Comparison of ENCODE assay signal across 29 cellular contexts in genomic region chr1:197367631-197368030, GRCh38.
"Had no signal": no experiment of that assay in that cellular context is flagged by ENCODE, and none has a peak within 500 bp of the region (broad histone marks: within the 10 kb centered on the region; RNA-seq: fewer than 3 reads in every experiment).

No MANE protein-coding gene starts in this region.

- H3K27ac ChIP-seq: ascending aorta, heart left ventricle, left lung, right lobe of liver, skin epidermis, thoracic aorta had no signal

- H3K4me1 Mint-ChIP-seq: activated naive CD4-positive, alpha-beta T cell treated with anti-CD3 and anti-CD28 coated beads, Interleukin-2, amount 10 ng/mL, durations not matched to agents 7 days and 5 days; activated naive CD8-positive, alpha-beta T cell treated with anti-CD3 and anti-CD28 coated beads, Interleukin-2, amount 10 ng/mL, durations not matched to agents 7 days and 5 days; brain; immature natural killer cell; natural killer cell had no signal

- FAIRE-seq: urothelium cell line had no signal

- H3K4me3 Mint-ChIP-seq: activated CD4-positive, alpha-beta memory T cell treated with anti-CD3 and anti-CD28 coated beads for 36 hours; activated CD4-positive, alpha-beta T cell treated with anti-CD3 and anti-CD28 coated beads, Interleukin-2, amount 10 ng/mL, durations not matched to agents 24 days and 14 days; activated naive CD4-positive, alpha-beta T cell treated with anti-CD3 and anti-CD28 coated beads, Interleukin-2, amount 10 ng/mL, durations not matched to agents 7 days and 5 days; activated naive CD8-positive, alpha-beta T cell treated with anti-CD3 and anti-CD28 coated beads, Interleukin-2, amount 10 ng/mL, durations not matched to agents 7 days and 5 days; activated T-cell treated with anti-CD3 and anti-CD28 coated beads, Interleukin-2, amount 50 U/mL, for 24 hours; brain; endodermal cell; immature natural killer cell; natural killer cell had no signal

- ATAC-seq: esophagus mucosa; heart left ventricle; left lung; natural killer cell; right lobe of liver; stimulated activated naive CD8-positive, alpha-beta T cell treated with anti-CD3 and anti-CD28 coated beads, Interleukin-15, Interleukin-2, amounts not matched to agents 100 U/mL and 50 U/mL, for 24 hours had no signal

- H3K4me3 ChIP-seq: ascending aorta, heart left ventricle, left lung, lung, right lobe of liver, skin epidermis, thoracic aorta had no signal

- H3K9me3 Mint-ChIP-seq: activated CD4-positive, alpha-beta memory T cell treated with anti-CD3 and anti-CD28 coated beads for 36 hours; activated CD4-positive, alpha-beta T cell treated with anti-CD3 and anti-CD28 coated beads, Interleukin-2, amount 10 ng/mL, durations not matched to agents 24 days and 14 days; activated naive CD4-positive, alpha-beta T cell treated with anti-CD3 and anti-CD28 coated beads, Interleukin-2, amount 10 ng/mL, durations not matched to agents 7 days and 5 days; activated naive CD8-positive, alpha-beta T cell treated with anti-CD3 and anti-CD28 coated beads, Interleukin-2, amount 10 ng/mL, durations not matched to agents 7 days and 5 days; activated T-cell treated with anti-CD3 and anti-CD28 coated beads, Interleukin-2, amount 50 U/mL, for 24 hours; endodermal cell; immature natural killer cell; natural killer cell had no signal

- H3K9me3 ChIP-seq: ascending aorta, heart left ventricle, left lung, right lobe of liver, thoracic aorta had no signal

- H3K27me3 Mint-ChIP-seq: activated CD4-positive, alpha-beta memory T cell treated with anti-CD3 and anti-CD28 coated beads for 36 hours; activated naive CD4-positive, alpha-beta T cell treated with anti-CD3 and anti-CD28 coated beads, Interleukin-2, amount 10 ng/mL, durations not matched to agents 7 days and 5 days; activated T-cell treated with anti-CD3 and anti-CD28 coated beads, Interleukin-2, amount 50 U/mL, for 24 hours; brain had no signal

- H3K27me3 ChIP-seq: ascending aorta, heart left ventricle, left lung, right lobe of liver had no signal

- DNase-seq: activated CD4-positive, alpha-beta memory T cell treated with anti-CD3 and anti-CD28 coated beads for 36 hours; activated CD4-positive, alpha-beta T cell treated with anti-CD3 and anti-CD28 coated beads, Interleukin-2, amount 10 ng/mL, durations not matched to agents 24 days and 14 days; activated CD4-positive, CD25-positive, alpha-beta regulatory T cell treated with anti-CD3 and anti-CD28 coated beads, Interleukin-2, amount 50 U/mL, for 72 hours; activated CD8-positive, alpha-beta memory T cell treated with anti-CD3 and anti-CD28 coated beads, Interleukin-2, amount 50 U/mL, for 48 hours; activated gamma-delta T cell; activated naive CD4-positive, alpha-beta T cell treated with anti-CD3 and anti-CD28 coated beads, Interleukin-2, amount 10 ng/mL, durations not matched to agents 7 days and 5 days; activated naive CD8-positive, alpha-beta T cell treated with anti-CD3 and anti-CD28 coated beads, Interleukin-2, amount 10 ng/mL, durations not matched to agents 7 days and 5 days; activated T-cell treated with anti-CD3 and anti-CD28 coated beads, Interleukin-2, amount 50 U/mL, for 24 hours; endodermal cell; foreskin fibroblast; heart left ventricle; hypothalamus; immature natural killer cell; left lung; mesendoderm; natural killer cell; right lobe of liver; stimulated activated CD4-positive, alpha-beta T cell treated with anti-CD3 and anti-CD28 coated beads, Interleukin-12 subunit alpha, Interleukin-12 subunit beta, amount 100 ng/mL, for 4 hours; stimulated activated CD4-positive, alpha-beta T cell treated with anti-CD3 and anti-CD28 coated beads, Interleukin-4, amount 100 ng/mL, for 1 hour; stimulated activated naive CD8-positive, alpha-beta T cell treated with anti-CD3 and anti-CD28 coated beads, Interleukin-15, Interleukin-2, amounts not matched to agents 100 U/mL and 50 U/mL, for 24 hours; T1000; trophoblast cell had no signal

- H3K4me1 ChIP-seq: ascending aorta, heart left ventricle, left lung, right lobe of liver had no signal

- H3K36me3 Mint-ChIP-seq: activated CD4-positive, alpha-beta memory T cell treated with anti-CD3 and anti-CD28 coated beads for 36 hours; activated naive CD4-positive, alpha-beta T cell treated with anti-CD3 and anti-CD28 coated beads, Interleukin-2, amount 10 ng/mL, durations not matched to agents 7 days and 5 days; activated naive CD8-positive, alpha-beta T cell treated with anti-CD3 and anti-CD28 coated beads, Interleukin-2, amount 10 ng/mL, durations not matched to agents 7 days and 5 days; immature natural killer cell; natural killer cell had no signal

- H3K36me3 ChIP-seq: ascending aorta, heart left ventricle, left lung, right lobe of liver, thoracic aorta had no signal

- H3K27ac Mint-ChIP-seq: activated CD4-positive, alpha-beta memory T cell treated with anti-CD3 and anti-CD28 coated beads for 36 hours; activated CD4-positive, alpha-beta T cell treated with anti-CD3 and anti-CD28 coated beads, Interleukin-2, amount 10 ng/mL, durations not matched to agents 24 days and 14 days; activated naive CD4-positive, alpha-beta T cell treated with anti-CD3 and anti-CD28 coated beads, Interleukin-2, amount 10 ng/mL, durations not matched to agents 7 days and 5 days; activated naive CD8-positive, alpha-beta T cell treated with anti-CD3 and anti-CD28 coated beads, Interleukin-2, amount 10 ng/mL, durations not matched to agents 7 days and 5 days; activated T-cell treated with anti-CD3 and anti-CD28 coated beads, Interleukin-2, amount 50 U/mL, for 24 hours; brain; endodermal cell; immature natural killer cell; natural killer cell had no signal
